ENCODE assay signal across 24 cellular contexts in the genomic region with DNA sequence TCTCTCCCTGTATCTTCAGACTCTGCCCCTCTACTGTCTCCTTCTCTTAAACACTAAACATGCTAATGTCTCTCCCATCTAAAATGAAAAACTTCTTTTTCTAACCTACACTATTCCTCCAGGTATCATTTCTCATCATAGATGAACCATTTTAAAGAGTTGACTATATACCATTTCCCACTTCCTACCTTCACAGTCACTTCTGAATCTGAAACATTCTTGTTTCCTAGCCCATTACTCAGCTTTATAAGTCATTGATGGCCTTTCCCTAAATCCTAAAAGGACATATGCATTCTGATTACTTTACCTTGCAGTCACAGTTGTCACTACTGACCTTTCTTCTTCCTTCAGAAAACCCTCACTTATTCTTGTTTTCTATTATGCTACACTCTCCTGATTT.
DNase-seq lines count a peak whose midpoint lies in the region; ATAC-seq, FAIRE-seq and TF ChIP-seq lines count a peak whose summit lies in the region.
"Had no signal": no experiment of that assay in that cellular context is flagged by ENCODE, and none has a peak within 500 bp of the region (broad histone marks: within the 10 kb centered on the region; RNA-seq: fewer than 3 reads in every experiment).

No MANE protein-coding gene starts in this region.

- ATAC-seq in activated T-cell treated with anti-CD3 and anti-CD28 coated beads, Interleukin-2, amount 50 U/mL, for 72 hours (replicated peaks in 1 of 2), result peak; percentile 24 to 56
- peak; percentile 55 for ATAC-seq in stimulated activated effector memory CD8-positive, alpha-beta T cell treated with anti-CD3 and anti-CD28 coated beads, Interleukin-12 subunit alpha, Interleukin-12 subunit beta, amount 100 ng/mL, for 72 hours
- no peak for ATAC-seq in HG02588 (IDR thresholded peaks at IDR 0.05; ENCODE audit: unreplicated experiment)
- ATAC-seq: Right ventricle myocardium inferior had no signal

- H3K4me1 ChIP-seq in OCI-LY1 (ENCODE audit: insufficient read depth, low read length, severe bottlenecking), result peaks cover 53% of the 10 kb centered on the region
- H3K4me1 ChIP-seq: SJSA1 had no signal

- H3K4me3 ChIP-seq in OCI-LY1 (ENCODE audit: low read depth, low read length, poor library complexity, severe bottlenecking), result no peak overlapping the region
- H3K4me3 ChIP-seq: GM23248, SJSA1 had no signal

- no peak for DNase-seq in activated T-cell treated with anti-CD3 and anti-CD28 coated beads, Interleukin-2, amount 50 U/mL, for 72 hours
- DNase-seq in activated T-cell treated with anti-CD3 and anti-CD28 coated beads, Interleukin-2, amount 50 U/mL, for 48 hours, result no peak
- no peak for DNase-seq in GM18507 (ENCODE audit: extremely low spot score, insufficient read length, low read depth)
- no peak for DNase-seq in stimulated activated effector memory CD8-positive, alpha-beta T cell treated with anti-CD3 and anti-CD28 coated beads, Interleukin-12 subunit alpha, Interleukin-12 subunit beta, amount 100 ng/mL, for 72 hours (ENCODE audit: low spot score in 2 of 2)
- DNase-seq in endothelial cell (ENCODE audit: low spot score), result no peak
- DNase-seq in inferior parietal cortex (ENCODE audit: extremely low spot score), result no peak
- DNase-seq: COR-L47, DMS79, GM23248, H9, HFFc6, KG1, MV-4-11, NCI-H1105 treated with DMSO at 0.1 percent for 48 hours, NCI-H2029 treated with DMSO at 0.1 percent for 48 hours, NCI-H345, NCI-H524 treated with DMSO at 0.1 percent for 48 hours, NCI-H82 had no signal

- H4K20me1 ChIP-seq in OCI-LY1 (ENCODE audit: insufficient read depth, low read length), result no peaks in the 10 kb centered on the region

- no peaks in the 10 kb centered on the region for H3F3A ChIP-seq in OCI-LY1 (ENCODE audit: insufficient read depth, low read length)

- no peak for TF ChIP-seq CTCF in OCI-LY1 (IDR thresholded peaks at IDR 0.05; ENCODE audit: low read length)
- no peak for TF ChIP-seq CTCF in endothelial cell (IDR thresholded peaks at IDR 0.05; ENCODE audit: unreplicated experiment)

- 0 out of 2 replicates have a peak overlapping the region, but pooled peaks have one; percentile 28 for H3K4me2 ChIP-seq in OCI-LY1 (ENCODE audit: low read length)

- no peaks in the 10 kb centered on the region for H3K79me2 ChIP-seq in OCI-LY1 (ENCODE audit: insufficient read depth, low read length)

- H3K27ac Mint-ChIP-seq in activated T-cell treated with anti-CD3 and anti-CD28 coated beads, Interleukin-2, amount 50 U/mL, for 72 hours, result no peak overlapping the region
- H3K27ac Mint-ChIP-seq in stimulated activated effector memory CD8-positive, alpha-beta T cell treated with anti-CD3 and anti-CD28 coated beads, Interleukin-12 subunit alpha, Interleukin-12 subunit beta, amount 100 ng/mL, for 72 hours, result no peak overlapping the region
- no peak overlapping the region for H3K27ac Mint-ChIP-seq in endothelial cell (ENCODE audit: unreplicated experiment)
- H3K27ac Mint-ChIP-seq: H9, HFFc6 had no signal

- H3K27me3 Mint-ChIP-seq in activated T-cell treated with anti-CD3 and anti-CD28 coated beads, Interleukin-2, amount 50 U/mL, for 72 hours (ENCODE audit: low read depth), result no peaks in the 10 kb centered on the region
- H3K27me3 Mint-ChIP-seq in endothelial cell (ENCODE audit: unreplicated experiment), result peaks cover 1% of the 10 kb centered on the region

- no peak overlapping the region for H3K4me3 Mint-ChIP-seq in activated T-cell treated with anti-CD3 and anti-CD28 coated beads, Interleukin-2, amount 50 U/mL, for 72 hours
- H3K4me3 Mint-ChIP-seq in stimulated activated effector memory CD8-positive, alpha-beta T cell treated with anti-CD3 and anti-CD28 coated beads, Interleukin-12 subunit alpha, Interleukin-12 subunit beta, amount 100 ng/mL, for 72 hours, result no peak overlapping the region
- no peak overlapping the region for H3K4me3 Mint-ChIP-seq in endothelial cell (ENCODE audit: unreplicated experiment)
- H3K4me3 Mint-ChIP-seq: H9, HFFc6 had no signal

- H3K9me3 Mint-ChIP-seq in activated T-cell treated with anti-CD3 and anti-CD28 coated beads, Interleukin-2, amount 50 U/mL, for 72 hours, result peaks cover 0 to 3% of the 10 kb centered on the region in 2 donors
- H3K9me3 Mint-ChIP-seq in stimulated activated effector memory CD8-positive, alpha-beta T cell treated with anti-CD3 and anti-CD28 coated beads, Interleukin-12 subunit alpha, Interleukin-12 subunit beta, amount 100 ng/mL, for 72 hours, result no peaks in the 10 kb centered on the region
- H3K9me3 Mint-ChIP-seq in endothelial cell (ENCODE audit: unreplicated experiment), result no peaks in the 10 kb centered on the region
- H3K9me3 Mint-ChIP-seq: H9, HFFc6 had no signal

- peak overlapping the region; percentile 82 for H3K27ac ChIP-seq in OCI-LY1 (ENCODE audit: low read depth, low read length, poor library complexity, severe bottlenecking)
- H3K27ac ChIP-seq: GM23248, SJSA1 had no signal

- H3K36me3 ChIP-seq in OCI-LY1 (ENCODE audit: insufficient read depth, low read length), result peaks cover 43% of the 10 kb centered on the region
- H3K36me3 ChIP-seq: SJSA1 had no signal

- peaks cover 14% of the 10 kb centered on the region for H3K4me1 Mint-ChIP-seq in activated T-cell treated with anti-CD3 and anti-CD28 coated beads, Interleukin-2, amount 50 U/mL, for 72 hours (ENCODE audit: low read depth)
- no peaks in the 10 kb centered on the region for H3K4me1 Mint-ChIP-seq in stimulated activated effector memory CD8-positive, alpha-beta T cell treated with anti-CD3 and anti-CD28 coated beads, Interleukin-12 subunit alpha, Interleukin-12 subunit beta, amount 100 ng/mL, for 72 hours
- H3K4me1 Mint-ChIP-seq in endothelial cell (ENCODE audit: unreplicated experiment), result peaks cover 8% of the 10 kb centered on the region
- H3K4me1 Mint-ChIP-seq: H9 had no signal

- FAIRE-seq in GM18507 (lab: Jason Lieb, UNC), result peak; percentile 18
- FAIRE-seq: A204.1, HTR-8/SVneo had no signal

- peak overlapping the region; percentile 12; the same call in 1 of the 2 replicates for H3K9ac ChIP-seq in OCI-LY1 (ENCODE audit: low read length)
- H3K9ac ChIP-seq: GM23248 had no signal

- H3K36me3 Mint-ChIP-seq in activated T-cell treated with anti-CD3 and anti-CD28 coated beads, Interleukin-2, amount 50 U/mL, for 72 hours (ENCODE audit: insufficient read depth in 2 of 2), result peaks cover 4 to 8% of the 10 kb centered on the region in 2 donors
- H3K36me3 Mint-ChIP-seq in stimulated activated effector memory CD8-positive, alpha-beta T cell treated with anti-CD3 and anti-CD28 coated beads, Interleukin-12 subunit alpha, Interleukin-12 subunit beta, amount 100 ng/mL, for 72 hours, result no peaks in the 10 kb centered on the region
- H3K36me3 Mint-ChIP-seq in endothelial cell (ENCODE audit: low read depth, unreplicated experiment), result peaks cover 8% of the 10 kb centered on the region

- no peak overlapping the region for H2AFZ ChIP-seq in OCI-LY1 (ENCODE audit: low read length)
- H2AFZ ChIP-seq: GM23248 had no signal

- H3K9me2 ChIP-seq in OCI-LY1 (ENCODE audit: low read depth, low read length), result no peaks in the 10 kb centered on the region

- H3K9me3 ChIP-seq in OCI-LY1 (ENCODE audit: low read length), result no peaks in the 10 kb centered on the region
- H3K9me3 ChIP-seq: SJSA1 had no signal

- no peaks in the 10 kb centered on the region for H3K27me3 ChIP-seq in OCI-LY1 (ENCODE audit: insufficient read depth, low read length)
- H3K27me3 ChIP-seq: SJSA1 had no signal
